ENCODE assay signal across 1 cellular context in genomic region chr10:132432176-132432540, GRCh38.
TF ChIP-seq lines count a peak whose summit lies in the region.

No MANE protein-coding gene starts in this region.

TF ChIP-seq in H1, 55 proteins besides CTCF, POLR2A, EP300 and RAD21:
- TF ChIP-seq ATF3 (IDR thresholded peaks at IDR 0.05; ENCODE audit: insufficient read depth, low read depth, low read length) (no peak), RXRA (IDR thresholded peaks at IDR 0.05; ENCODE audit: insufficient read depth, low read depth, low read length) (no peak), ZNF274 (IDR thresholded peaks at IDR 0.05; ENCODE audit: borderline replicate concordance, extremely low read depth, low read length) (no peak), SP4 (IDR thresholded peaks at IDR 0.05; ENCODE audit: low read length) (no peak), SP1 (IDR thresholded peaks at IDR 0.05; ENCODE audit: low read depth, low read length) (no peak), SAP30 (IDR thresholded peaks at IDR 0.05; ENCODE audit: insufficient read depth, insufficient replicate concordance, low read length) (no peak), RFX5 (IDR thresholded peaks at IDR 0.05; ENCODE audit: borderline replicate concordance, low read depth, low read length) (no peak)
TF ChIP-seq in H1: peak in this region for 0.
